1 cellular context compared by ENCODE assay signal in the genomic region with DNA sequence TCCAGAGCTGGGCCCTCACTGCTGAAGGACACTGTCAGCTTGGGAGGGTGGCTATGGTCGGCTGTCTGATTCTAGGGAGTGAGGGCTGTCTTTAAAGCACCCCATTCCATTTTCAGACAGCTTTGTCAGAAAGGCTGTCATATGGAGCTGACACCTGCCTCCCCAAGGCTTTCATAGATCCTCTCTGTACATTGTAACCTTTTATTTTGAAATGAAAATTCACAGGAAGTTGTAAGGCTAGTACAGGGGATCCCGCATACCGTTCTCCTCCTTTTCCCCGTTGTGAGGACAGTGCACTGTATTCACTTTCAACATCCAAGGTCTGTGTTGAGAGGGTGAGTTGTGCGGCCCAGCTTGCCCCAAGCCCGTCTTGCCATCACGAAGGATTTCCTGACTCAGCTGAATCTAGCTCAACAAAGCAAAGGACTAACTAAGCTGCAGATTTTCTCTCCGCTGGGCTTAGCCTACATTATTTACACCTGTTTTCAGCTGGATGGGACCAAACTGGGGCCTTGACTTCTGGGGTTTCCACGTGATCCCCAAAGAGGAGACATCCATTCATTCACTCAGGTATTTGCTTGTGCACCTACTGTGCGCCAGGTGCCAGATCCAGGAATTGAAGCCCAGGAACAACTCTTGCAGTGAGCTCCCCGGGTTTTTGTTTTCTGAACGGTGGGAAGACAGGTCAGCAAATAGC.
TF ChIP-seq lines count a peak whose summit lies in the region.

No MANE protein-coding gene starts in this region.

TF ChIP-seq in WTC11, 78 proteins besides CTCF, POLR2A, EP300 and RAD21:
- TF ChIP-seq ZNF263 (CRISPR knock-in tag; IDR thresholded peaks at IDR 0.05; ENCODE audit: low read depth), result 0 out of 2 replicates have a peak, but pooled peaks have one; percentile 19
- no peak for TF ChIP-seq NFYB (CRISPR knock-in tag; conservative IDR thresholded peaks at IDR 0.05; ENCODE audit: low read depth)
- no peak for TF ChIP-seq CBFB (CRISPR knock-in tag; IDR thresholded peaks at IDR 0.05; ENCODE audit: low read depth)
- TF ChIP-seq SP1 (CRISPR knock-in tag; conservative IDR thresholded peaks at IDR 0.05), result no peak
- no peak for TF ChIP-seq ZNF232 (CRISPR knock-in tag; IDR thresholded peaks at IDR 0.05)
